ENCODE assay signal across 12 cellular contexts in genomic region chr3:146507331-146508120, GRCh38. TPM values are rescaled to one million over a fixed set of nuclear protein-coding genes. Genes with fewer than 3 reads are reported as not detected.
DNase-seq lines count a peak whose midpoint lies in the region; ATAC-seq and TF ChIP-seq lines count a peak whose summit lies in the region.
"Had no signal": no experiment of that assay in that cellular context is flagged by ENCODE, and none has a peak within 500 bp of the region (broad histone marks: within the 10 kb centered on the region; RNA-seq: fewer than 3 reads in every experiment).

No MANE protein-coding gene starts in this region.

- H2BK120ac ChIP-seq in IMR-90 (ENCODE audit: low read depth, low read length), result peak overlapping the region; percentile 85

- no peak overlapping the region for H4K5ac ChIP-seq in IMR-90 (ENCODE audit: low read depth, low read length)

- dilution Hi-C loops in IMR-90 (cut with HindIII; ENCODE audit: low sequenced_read_pairs, unreplicated experiment), result no loop called here

- intact Hi-C loops in IMR-90 (cut with micrococcal nuclease), result no loop called here

- H2BK5ac ChIP-seq in IMR-90 (ENCODE audit: low read depth, low read length, poor library complexity, severe bottlenecking), result peak overlapping the region; percentile 94

- TF ChIP-seq CTCF in IMR-90 (conservative IDR thresholded peaks at IDR 0.05; ENCODE audit: low read depth, low read length) (no peak), endodermal cell (conservative IDR thresholded peaks at IDR 0.05) (no peak), neural progenitor cell (IDR thresholded peaks at IDR 0.05) (no peak)

- peaks cover 5% of the 10 kb centered on the region for H3K9me3 Mint-ChIP-seq in endodermal cell
- no peaks in the 10 kb centered on the region for H3K9me3 Mint-ChIP-seq in neural progenitor cell
- H3K9me3 Mint-ChIP-seq in activated CD4-positive, alpha-beta memory T cell treated with anti-CD3 and anti-CD28 coated beads, Interleukin-2, amount 10 ng/mL, durations not matched to agents 7 days and 5 days, result no peaks in the 10 kb centered on the region

- H3K4me1 Mint-ChIP-seq in endodermal cell (peaks cover 73% of the 10 kb centered on the region), neural progenitor cell (peaks cover 23% of the 10 kb centered on the region)
- H3K4me1 Mint-ChIP-seq in activated CD4-positive, alpha-beta memory T cell treated with anti-CD3 and anti-CD28 coated beads, Interleukin-2, amount 10 ng/mL, durations not matched to agents 7 days and 5 days, result peaks cover 30% of the 10 kb centered on the region

- peaks cover 7% of the 10 kb centered on the region for H3F3A ChIP-seq in neural progenitor cell (ENCODE audit: low read depth)

- no peak overlapping the region for H3K4me3 ChIP-seq in IMR-90 (ENCODE audit: insufficient read depth, low read depth, low read length)
- peak overlapping the region; percentile 1 for H3K4me3 ChIP-seq in endodermal cell (ENCODE audit: low read length)
- no peak overlapping the region for H3K4me3 ChIP-seq in neural progenitor cell
- H3K4me3 ChIP-seq: adrenal gland, tibial artery had no signal

- TF ChIP-seq POLR2A in IMR-90 (IDR thresholded peaks at IDR 0.05; ENCODE audit: low read depth, low read length) (no peak), GM18505 (IDR thresholded peaks at IDR 0.05; ENCODE audit: borderline replicate concordance, extremely low read depth, insufficient read depth, insufficient read length) (no peak)

- H3K4me1 ChIP-seq in IMR-90 (ENCODE audit: control insufficient read depth, insufficient read depth, low read length) (peaks cover 8% of the 10 kb centered on the region; the same call in 1 of the 2 replicates), endodermal cell (ENCODE audit: control insufficient read depth, insufficient read depth, low read length) (peaks cover 20% of the 10 kb centered on the region), neural progenitor cell (peaks cover 17% of the 10 kb centered on the region)

- H3K27ac Mint-ChIP-seq in endodermal cell, result peak overlapping the region; percentile 92
- H3K27ac Mint-ChIP-seq in neural progenitor cell, result no peak overlapping the region
- no peak overlapping the region for H3K27ac Mint-ChIP-seq in activated CD4-positive, alpha-beta memory T cell treated with anti-CD3 and anti-CD28 coated beads, Interleukin-2, amount 10 ng/mL, durations not matched to agents 7 days and 5 days

- H3K9ac ChIP-seq in IMR-90 (ENCODE audit: low read depth, low read length), result no peak overlapping the region
- no peak overlapping the region for H3K9ac ChIP-seq in endodermal cell (ENCODE audit: extremely low read depth, low read length, poor library complexity, severe bottlenecking)
- no peak overlapping the region for H3K9ac ChIP-seq in neural progenitor cell

- H3K27me3 Mint-ChIP-seq in endodermal cell (ENCODE audit: insufficient read depth), result no peaks in the 10 kb centered on the region
- H3K27me3 Mint-ChIP-seq in neural progenitor cell (ENCODE audit: insufficient read depth, low read depth), result no peaks in the 10 kb centered on the region
- no peaks in the 10 kb centered on the region for H3K27me3 Mint-ChIP-seq in activated CD4-positive, alpha-beta memory T cell treated with anti-CD3 and anti-CD28 coated beads, Interleukin-2, amount 10 ng/mL, durations not matched to agents 7 days and 5 days

- H3K9me3 ChIP-seq in IMR-90 (ENCODE audit: control insufficient read depth, insufficient read depth, low read length), result no peaks in the 10 kb centered on the region
- H3K9me3 ChIP-seq in endodermal cell (ENCODE audit: control insufficient read depth, low read length), result no peaks in the 10 kb centered on the region
- H3K9me3 ChIP-seq in neural progenitor cell (ENCODE audit: low read depth), result no peaks in the 10 kb centered on the region
- H3K9me3 ChIP-seq: adrenal gland, tibial artery had no signal

- H3K4me3 Mint-ChIP-seq in endodermal cell (no peak overlapping the region), neural progenitor cell (no peak overlapping the region)
- no peak overlapping the region for H3K4me3 Mint-ChIP-seq in activated CD4-positive, alpha-beta memory T cell treated with anti-CD3 and anti-CD28 coated beads, Interleukin-2, amount 10 ng/mL, durations not matched to agents 7 days and 5 days
- H3K4me3 Mint-ChIP-seq: neural crest cell had no signal

- no TSS peak for BruUV-seq in IMR-90 (replicated peaks; lab: Mats Ljungman, UMichigan)

- H3K9me1 ChIP-seq in IMR-90 (ENCODE audit: insufficient read depth, low read length), result no peaks in the 10 kb centered on the region; the same call in 1 of the 2 replicates

- ATAC-seq in IMR-90 (ENCODE audit: low read depth) (no peak), HG03521 (IDR thresholded peaks at IDR 0.05; ENCODE audit: unreplicated experiment) (no peak), GM18505 (IDR thresholded peaks at IDR 0.05; ENCODE audit: unreplicated experiment) (no peak), GM18517 (IDR thresholded peaks at IDR 0.05; ENCODE audit: unreplicated experiment) (no peak)

- peak overlapping the region; percentile 78; the same call in 1 of the 2 replicates for H2AK5ac ChIP-seq in IMR-90 (ENCODE audit: low read depth, low read length)

- H3K27ac ChIP-seq in IMR-90 (ENCODE audit: insufficient read depth, low read length), result peak overlapping the region; percentile 20; the same call in 1 of the 2 replicates
- H3K27ac ChIP-seq in endodermal cell (ENCODE audit: low read depth, low read length), result peak overlapping the region; percentile 6
- no peak overlapping the region for H3K27ac ChIP-seq in neural progenitor cell
- H3K27ac ChIP-seq: tibial artery had no signal

- CTCF ChIA-PET in IMR-90 (lab: Yijun Ruan, JAX), result no interaction called here
- CTCF ChIA-PET in activated CD4-positive, alpha-beta memory T cell treated with anti-CD3 and anti-CD28 coated beads, Interleukin-2, amount 10 ng/mL, durations not matched to agents 7 days and 5 days (lab: Charles Lee), result interaction anchor here (1.2 kb wide), 1 partner anchor 9 kb away, joined by 3 read pairs; no protein-coding TSS in a partner anchor

- H2AFZ ChIP-seq in IMR-90 (replicated peaks; ENCODE audit: low read length, poor library complexity) (no peak overlapping the region), neural progenitor cell (replicated peaks) (no peak overlapping the region)

- H3K4me2 ChIP-seq in IMR-90 (ENCODE audit: low read depth, low read length) (no peak overlapping the region), neural progenitor cell (peak overlapping the region; percentile 25)

- H3K36me3 Mint-ChIP-seq in endodermal cell (ENCODE audit: low read depth), result peaks cover 12% of the 10 kb centered on the region
- H3K36me3 Mint-ChIP-seq in neural progenitor cell, result no peaks in the 10 kb centered on the region
- H3K36me3 Mint-ChIP-seq in activated CD4-positive, alpha-beta memory T cell treated with anti-CD3 and anti-CD28 coated beads, Interleukin-2, amount 10 ng/mL, durations not matched to agents 7 days and 5 days (ENCODE audit: low read depth), result peaks cover 62% of the 10 kb centered on the region

- peak overlapping the region; percentile 8; the same call in 1 of the 2 replicates for H3K14ac ChIP-seq in IMR-90 (replicated peaks; ENCODE audit: low read depth, low read length)

- no CpG with 5 or more reads among the region's 1 CpG for WGBS in IMR-90 (ENCODE audit: extremely low coverage in 2 of 2, insufficient read length in 1 of 2), 2 experiments
- WGBS in endodermal cell (ENCODE audit: insufficient coverage in 1 of 2, insufficient read length in 1 of 2), 2 experiments, result 96% methylated on average over 1 of the region's 1 CpG; no CpG with 5 or more reads in 1 of the 2 experiments

- peak overlapping the region; percentile 88 for H2BK20ac ChIP-seq in IMR-90 (ENCODE audit: low read depth, low read length)

- POLR2A ChIA-PET in IMR-90 (lab: Charles Lee; ENCODE audit: unreplicated experiment), result interaction anchor here (0.9 kb wide), 1 partner anchor 37 kb away, joined by 3 read pairs; no protein-coding TSS in a partner anchor
- POLR2A ChIA-PET in activated CD4-positive, alpha-beta memory T cell treated with anti-CD3 and anti-CD28 coated beads, Interleukin-2, amount 10 ng/mL, durations not matched to agents 7 days and 5 days (lab: Charles Lee), result interaction anchor here (0.7 kb wide), 1 partner anchor 36 kb away, joined by 3 read pairs; no protein-coding TSS in a partner anchor

- H4K91ac ChIP-seq in IMR-90 (ENCODE audit: insufficient read depth, low read depth, low read length), result peak overlapping the region; percentile 58

- peak overlapping the region; percentile 44 for H3K4ac ChIP-seq in IMR-90 (ENCODE audit: low read depth, low read length)

- TF ChIP-seq RAD21 in IMR-90 (IDR thresholded peaks at IDR 0.05; ENCODE audit: low read length), result no peak

- no peak overlapping the region for H3K23ac ChIP-seq in IMR-90 (ENCODE audit: low read depth, low read length)

- H4K8ac ChIP-seq in IMR-90 (ENCODE audit: low read depth in 2 of 2, low read length in 2 of 2), result peak overlapping the region; percentile 32 to 44

- DNase-seq in A172 (ENCODE audit: low spot score) (peak; percentile 3), IMR-90 (no peak), endodermal cell (no peak), neural progenitor cell (ENCODE audit: low spot score) (peak; percentile 9)
- DNase-seq in activated CD4-positive, alpha-beta memory T cell treated with anti-CD3 and anti-CD28 coated beads, Interleukin-2, amount 10 ng/mL, durations not matched to agents 7 days and 5 days, result no peak
- DNase-seq: activated T-cell treated with anti-CD3 and anti-CD28 coated beads for 4 hours, adrenal gland, tibial artery had no signal

- no peaks in the 10 kb centered on the region for H3K27me3 ChIP-seq in IMR-90 (ENCODE audit: control insufficient read depth, insufficient read depth, low read length)
- no peaks in the 10 kb centered on the region for H3K27me3 ChIP-seq in endodermal cell (ENCODE audit: control insufficient read depth, insufficient read depth, low read length, poor library complexity, severe bottlenecking)
- no peaks in the 10 kb centered on the region for H3K27me3 ChIP-seq in neural progenitor cell
- H3K27me3 ChIP-seq: adrenal gland, tibial artery had no signal

- no peaks in the 10 kb centered on the region for H3K36me3 ChIP-seq in IMR-90 (ENCODE audit: control insufficient read depth, insufficient read depth, low read length)
- peaks cover 4% of the 10 kb centered on the region for H3K36me3 ChIP-seq in endodermal cell (ENCODE audit: control insufficient read depth, insufficient read depth, low read length)
- no peaks in the 10 kb centered on the region for H3K36me3 ChIP-seq in neural progenitor cell
- H3K36me3 ChIP-seq: adrenal gland, tibial artery had no signal

- in situ Hi-C loops in IMR-90 (cut with MboI; ENCODE audit: low sequenced_read_pairs), result no loop called here

- peak overlapping the region; percentile 92 for H3K18ac ChIP-seq in IMR-90 (ENCODE audit: low read depth, low read length)

- H4K20me1 ChIP-seq in IMR-90 (ENCODE audit: insufficient read depth, low read length) (no peaks in the 10 kb centered on the region), neural progenitor cell (ENCODE audit: low read depth) (no peaks in the 10 kb centered on the region)

- 0 out of 2 replicates have a peak overlapping the region, but pooled peaks have one; percentile 17 for H3K56ac ChIP-seq in IMR-90 (ENCODE audit: extremely low read depth, insufficient read depth, low read length)

- peak overlapping the region; percentile 90; the same call in 2 of the 3 replicates for H2BK15ac ChIP-seq in IMR-90 (ENCODE audit: low read depth, low read length)

- H3K79me1 ChIP-seq in IMR-90 (ENCODE audit: low read depth in 1 of 2, low read length in 2 of 2), result no peaks in the 10 kb centered on the region

- H3K79me2 ChIP-seq in neural progenitor cell (ENCODE audit: low read depth), result no peaks in the 10 kb centered on the region

- H2AK9ac ChIP-seq in IMR-90 (replicated peaks; ENCODE audit: low read depth, low read length, poor library complexity), result no peak overlapping the region

RNA-seq across cellular contexts. Expression of gene PLSCR1, which starts 36.9 kb away (rescaled TPM):
- 66.0 and 69.2 TPM in 2 replicates for total RNA-seq in A172 (2014; rRNA removed; shearing (Covaris generic))
- total RNA-seq in IMR-90 (2012; rRNA removed) (5.6 and 11.7 TPM in 2 replicates), endodermal cell (100 to 1,000 TPM; 189 to 250 TPM), neural progenitor cell (ENCODE audit: low replicate concordance) (16.8 and 23.9 TPM in 2 replicates)
- 11.5 and 13.2 TPM in 2 replicates for polyA plus RNA-seq in IMR-90 (2012; rRNA removed)
- 10.0 and 10.3 TPM in 2 replicates for polyA plus RNA-seq in IMR-90 (2012; cell fraction: cytosol; rRNA removed)
- polyA plus RNA-seq in IMR-90 (2012; cell fraction: nucleus; rRNA removed; ENCODE audit: low replicate concordance), result 4.8 and 15.0 TPM in 2 replicates
- polyA plus RNA-seq in endodermal cell (2013, experiment 1 of 2), result 40.4 TPM
- 42.9 TPM for polyA plus RNA-seq in endodermal cell (2013, experiment 2 of 2)
- 100 to 1,000 TPM; 208 to 218 TPM for total RNA-seq in activated CD4-positive, alpha-beta memory T cell treated with anti-CD3 and anti-CD28 coated beads, Interleukin-2, amount 10 ng/mL, durations not matched to agents 7 days and 5 days

RNA-seq across cellular contexts. Expression of gene PLSCR2, which starts 38.2 kb away (rescaled TPM):
- not detected in 2 replicates for total RNA-seq in A172 (2014; rRNA removed; shearing (Covaris generic))
- total RNA-seq in IMR-90 (2012; rRNA removed) (not detected in 2 replicates), endodermal cell (10 to 100 TPM in 1 of 2 donors, 1 to 10 TPM in 1; 3.0 to 17.7 TPM), neural progenitor cell (ENCODE audit: low replicate concordance) (not detected in 2 replicates)
- polyA plus RNA-seq in IMR-90 (2012; rRNA removed), result not detected in 2 replicates
- polyA plus RNA-seq in IMR-90 (2012; cell fraction: cytosol; rRNA removed), result not detected in 2 replicates
- not detected in 2 replicates for polyA plus RNA-seq in IMR-90 (2012; cell fraction: nucleus; rRNA removed; ENCODE audit: low replicate concordance)
- polyA plus RNA-seq in endodermal cell (2013, experiment 1 of 2), result 2.3 TPM
- 10.4 TPM for polyA plus RNA-seq in endodermal cell (2013, experiment 2 of 2)
- total RNA-seq in activated CD4-positive, alpha-beta memory T cell treated with anti-CD3 and anti-CD28 coated beads, Interleukin-2, amount 10 ng/mL, durations not matched to agents 7 days and 5 days, result not detected
- total RNA-seq: neural crest cell had no signal
- polyA plus RNA-seq: adrenal gland had no signal

Comparison
In these comparisons a context has a peak if more than half of its experiments do, and no peak if none do; other contexts are left out.
1. DNase-seq: peak in A172 (single experiment) and neural progenitor cell (single experiment); none in IMR-90 (single experiment), endodermal cell (single experiment) and activated CD4-positive, alpha-beta memory T cell treated with anti-CD3 and anti-CD28 coated beads, Interleukin-2, amount 10 ng/mL, durations not matched to agents 7 days and 5 days (single experiment).